26 cellular contexts compared by ENCODE assay signal in the genomic region with DNA sequence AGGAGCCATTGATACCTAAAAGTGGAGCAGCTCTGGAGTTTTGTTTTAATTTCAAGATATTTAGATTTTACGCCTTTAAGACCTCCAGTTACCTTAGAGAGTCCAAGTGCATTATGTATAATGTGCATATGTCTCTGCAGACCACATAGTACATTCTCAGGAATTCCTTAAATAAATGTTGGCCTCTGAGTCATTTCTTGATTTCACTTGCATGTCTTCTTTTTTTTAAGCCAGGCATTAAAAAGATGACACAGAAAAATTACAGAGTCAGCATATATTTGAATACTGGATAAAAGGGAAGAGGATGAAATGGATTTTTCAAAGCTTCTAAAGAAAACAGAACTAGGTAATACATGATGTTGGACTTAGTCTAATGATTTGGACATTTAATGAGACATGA.
DNase-seq lines count a peak whose midpoint lies in the region; ATAC-seq and TF ChIP-seq lines count a peak whose summit lies in the region.
"Had no signal": no experiment of that assay in that cellular context is flagged by ENCODE, and none has a peak within 500 bp of the region (broad histone marks: within the 10 kb centered on the region; RNA-seq: fewer than 3 reads in every experiment).

No MANE protein-coding gene starts in this region.

- H3K4me3 Mint-ChIP-seq in chondrocyte (ENCODE audit: unreplicated experiment) (no peak overlapping the region), osteocyte (ENCODE audit: unreplicated experiment) (no peak overlapping the region)
- H3K4me3 Mint-ChIP-seq: activated B cell treated with CpG ODN at 0.5 μM for 24 hours; activated CD4-positive, alpha-beta memory T cell treated with anti-CD3 and anti-CD28 coated beads, Interleukin-2, amount 10 ng/mL, durations not matched to agents 7 days and 5 days; activated T-cell treated with anti-CD3 and anti-CD28 coated beads, Interleukin-2, amount 50 U/mL, for 24 hours; natural killer cell; T-helper 17 cell had no signal

- no peaks in the 10 kb centered on the region for H3K9me3 Mint-ChIP-seq in chondrocyte (ENCODE audit: low read depth)
- H3K9me3 Mint-ChIP-seq in osteocyte (ENCODE audit: unreplicated experiment) = no peaks in the 10 kb centered on the region
- H3K9me3 Mint-ChIP-seq: activated B cell treated with CpG ODN at 0.5 μM for 24 hours; activated CD4-positive, alpha-beta memory T cell treated with anti-CD3 and anti-CD28 coated beads, Interleukin-2, amount 10 ng/mL, durations not matched to agents 7 days and 5 days; activated T-cell treated with anti-CD3 and anti-CD28 coated beads, Interleukin-2, amount 50 U/mL, for 24 hours; natural killer cell had no signal

- no peak overlapping the region for H3K27ac ChIP-seq in heart right ventricle
- H3K27ac ChIP-seq: breast epithelium, esophagus muscularis mucosa, parathyroid adenoma, uterus had no signal

- 98% methylated on average over 1 of the region's 1 CpG for WGBS in heart right ventricle, 2 donors

- H3K9me3 ChIP-seq in heart right ventricle = no peaks in the 10 kb centered on the region
- H3K9me3 ChIP-seq: breast epithelium, esophagus muscularis mucosa, heart left ventricle, uterus had no signal

- intact Hi-C loops in heart right ventricle (cut with DNase I) = no loop called here

- TF ChIP-seq CTCF in GM12865 (IDR thresholded peaks at IDR 0.05; ENCODE audit: insufficient read depth, low read depth, low read length, missing control alignments) (no peak), chondrocyte (IDR thresholded peaks at IDR 0.05) (no peak), osteocyte (IDR thresholded peaks at IDR 0.05) (no peak), heart right ventricle (IDR thresholded peaks at IDR 0.05) (no peak), GM10266 (IDR thresholded peaks at IDR 0.05; ENCODE audit: control insufficient read depth, insufficient read depth, low read depth, missing control alignments) (no peak)

- H3K36me3 ChIP-seq in heart right ventricle = no peaks in the 10 kb centered on the region
- H3K36me3 ChIP-seq: breast epithelium, esophagus muscularis mucosa, heart left ventricle, uterus had no signal

- ATAC-seq in heart right ventricle (no peak), HG02678 (IDR thresholded peaks at IDR 0.05; ENCODE audit: unreplicated experiment) (no peak)
- ATAC-seq: activated naive CD4-positive, alpha-beta T cell treated with anti-CD3 and anti-CD28 coated beads, Interleukin-2, amount 50 U/mL, for 72 hours; heart left ventricle; natural killer cell; T-helper 17 cell had no signal

- H3K27ac Mint-ChIP-seq in chondrocyte (ENCODE audit: unreplicated experiment) = peak overlapping the region; percentile 62
- H3K27ac Mint-ChIP-seq in osteocyte (ENCODE audit: unreplicated experiment) = peak overlapping the region; percentile 75
- H3K27ac Mint-ChIP-seq: activated B cell treated with CpG ODN at 0.5 μM for 24 hours; activated CD4-positive, alpha-beta memory T cell treated with anti-CD3 and anti-CD28 coated beads, Interleukin-2, amount 10 ng/mL, durations not matched to agents 7 days and 5 days; activated naive CD4-positive, alpha-beta T cell treated with anti-CD3 and anti-CD28 coated beads, Interleukin-2, amount 50 U/mL, for 72 hours; activated T-cell treated with anti-CD3 and anti-CD28 coated beads, Interleukin-2, amount 50 U/mL, for 24 hours; natural killer cell; T-helper 17 cell had no signal

- H3K27me3 ChIP-seq in heart right ventricle = no peaks in the 10 kb centered on the region
- H3K27me3 ChIP-seq: breast epithelium, esophagus muscularis mucosa, heart left ventricle, uterus had no signal

- DNase-seq in GM12865 (ENCODE audit: low read depth) (peak; percentile 18), LHCN-M2 (ENCODE audit: low read depth) (peak; percentile 65), chondrocyte (ENCODE audit: low spot score) (no peak), osteocyte (ENCODE audit: extremely low spot score, unreplicated experiment) (no peak), NCI-H345 (lab: John Stamatoyannopoulos, UW) (no peak), heart right ventricle (no peak), GM10266 (ENCODE audit: extremely low spot score) (no peak)
- DNase-seq: activated B cell treated with CpG ODN at 0.5 μM for 24 hours; activated CD4-positive, alpha-beta memory T cell treated with anti-CD3 and anti-CD28 coated beads, Interleukin-2, amount 10 ng/mL, durations not matched to agents 7 days and 5 days; activated T-cell treated with anti-CD3 and anti-CD28 coated beads, Interleukin-2, amount 50 U/mL, for 24 hours; COR-L47; heart left ventricle; KBM-7; natural killer cell; NCI-H1048; NCI-H2029 treated with DMSO at 0.1 percent for 48 hours; NCI-H526; SIG-M5; stimulated activated CD4-positive, alpha-beta T cell treated with anti-CD3 and anti-CD28 coated beads, Interleukin-2, amount 100 ng/mL, for 48 hours; T-helper 17 cell; uterus had no signal

- no peaks in the 10 kb centered on the region for H3K27me3 Mint-ChIP-seq in chondrocyte (ENCODE audit: low read depth)
- no peaks in the 10 kb centered on the region for H3K27me3 Mint-ChIP-seq in osteocyte (ENCODE audit: unreplicated experiment)

- peaks cover 0 to 32% (median 0%) of the 10 kb centered on the region in 9 donors for H3K4me1 ChIP-seq in heart right ventricle
- H3K4me1 ChIP-seq: breast epithelium, esophagus muscularis mucosa, parathyroid adenoma, uterus had no signal

- H3K4me3 ChIP-seq in GM12865 (ENCODE audit: low read depth, low read length) (no peak overlapping the region), heart right ventricle (no peak overlapping the region)
- H3K4me3 ChIP-seq: breast epithelium, esophagus muscularis mucosa, heart left ventricle, uterus had no signal

- H3K36me3 Mint-ChIP-seq in chondrocyte (ENCODE audit: low read depth) (no peaks in the 10 kb centered on the region), osteocyte (ENCODE audit: unreplicated experiment) (no peaks in the 10 kb centered on the region)
- H3K36me3 Mint-ChIP-seq: activated naive CD4-positive, alpha-beta T cell treated with anti-CD3 and anti-CD28 coated beads, Interleukin-2, amount 50 U/mL, for 72 hours; natural killer cell had no signal

- H3K4me1 Mint-ChIP-seq in chondrocyte (ENCODE audit: low read depth) = peaks cover 61% of the 10 kb centered on the region
- peaks cover 56% of the 10 kb centered on the region for H3K4me1 Mint-ChIP-seq in osteocyte (ENCODE audit: unreplicated experiment)
- H3K4me1 Mint-ChIP-seq: activated CD4-positive, alpha-beta memory T cell treated with anti-CD3 and anti-CD28 coated beads, Interleukin-2, amount 10 ng/mL, durations not matched to agents 7 days and 5 days; natural killer cell; T-helper 17 cell had no signal

Comparison
In these comparisons a context has a peak if more than half of its experiments do, and no peak if none do; other contexts are left out.
1. DNase-seq: peak in GM12865 (single experiment) and LHCN-M2 (single experiment); none in chondrocyte (single experiment), osteocyte (single experiment), NCI-H345 (single experiment), heart right ventricle (0 of 2) and GM10266 (single experiment).